ENCODE assay signal across 1 cellular context in the genomic region with DNA sequence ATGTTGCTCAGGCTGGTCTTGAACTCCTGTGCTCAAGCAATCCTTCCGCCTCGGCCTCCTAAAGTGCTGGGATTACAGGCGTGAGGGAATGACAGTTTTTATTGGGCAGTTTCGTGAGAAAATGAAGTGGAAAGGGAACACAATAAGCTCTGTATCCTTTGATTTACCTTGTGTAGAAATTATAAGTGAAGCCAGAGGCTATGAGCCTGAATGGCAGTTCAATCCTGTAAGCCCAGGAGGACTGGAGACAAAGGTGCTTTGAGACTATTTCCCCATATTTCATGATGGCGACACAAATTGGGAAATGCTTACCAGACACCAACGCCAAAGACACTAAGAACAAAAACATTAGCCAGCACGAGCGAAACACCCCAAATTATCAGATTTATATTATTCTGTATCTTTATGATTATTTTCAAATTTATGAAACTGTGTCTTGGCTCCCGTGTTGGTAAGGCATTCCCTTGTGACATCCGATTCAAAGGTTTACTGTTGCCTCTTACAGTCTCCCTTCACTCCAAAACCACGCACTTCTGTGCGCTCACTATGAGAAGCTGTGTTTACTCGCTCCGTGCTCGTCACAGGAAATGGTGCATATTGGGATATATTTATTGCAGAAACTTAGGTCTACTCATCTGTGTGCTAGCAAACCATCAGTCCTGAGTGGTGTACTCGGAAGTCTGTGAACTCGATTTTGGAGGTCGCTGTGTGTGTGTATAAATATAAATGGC.
TF ChIP-seq lines count a peak whose summit lies in the region.

No MANE protein-coding gene starts in this region.

TF ChIP-seq in GM23338, 12 proteins besides CTCF, POLR2A, EP300 and RAD21 (continued from another document):
- TF ChIP-seq, protein P1, sequence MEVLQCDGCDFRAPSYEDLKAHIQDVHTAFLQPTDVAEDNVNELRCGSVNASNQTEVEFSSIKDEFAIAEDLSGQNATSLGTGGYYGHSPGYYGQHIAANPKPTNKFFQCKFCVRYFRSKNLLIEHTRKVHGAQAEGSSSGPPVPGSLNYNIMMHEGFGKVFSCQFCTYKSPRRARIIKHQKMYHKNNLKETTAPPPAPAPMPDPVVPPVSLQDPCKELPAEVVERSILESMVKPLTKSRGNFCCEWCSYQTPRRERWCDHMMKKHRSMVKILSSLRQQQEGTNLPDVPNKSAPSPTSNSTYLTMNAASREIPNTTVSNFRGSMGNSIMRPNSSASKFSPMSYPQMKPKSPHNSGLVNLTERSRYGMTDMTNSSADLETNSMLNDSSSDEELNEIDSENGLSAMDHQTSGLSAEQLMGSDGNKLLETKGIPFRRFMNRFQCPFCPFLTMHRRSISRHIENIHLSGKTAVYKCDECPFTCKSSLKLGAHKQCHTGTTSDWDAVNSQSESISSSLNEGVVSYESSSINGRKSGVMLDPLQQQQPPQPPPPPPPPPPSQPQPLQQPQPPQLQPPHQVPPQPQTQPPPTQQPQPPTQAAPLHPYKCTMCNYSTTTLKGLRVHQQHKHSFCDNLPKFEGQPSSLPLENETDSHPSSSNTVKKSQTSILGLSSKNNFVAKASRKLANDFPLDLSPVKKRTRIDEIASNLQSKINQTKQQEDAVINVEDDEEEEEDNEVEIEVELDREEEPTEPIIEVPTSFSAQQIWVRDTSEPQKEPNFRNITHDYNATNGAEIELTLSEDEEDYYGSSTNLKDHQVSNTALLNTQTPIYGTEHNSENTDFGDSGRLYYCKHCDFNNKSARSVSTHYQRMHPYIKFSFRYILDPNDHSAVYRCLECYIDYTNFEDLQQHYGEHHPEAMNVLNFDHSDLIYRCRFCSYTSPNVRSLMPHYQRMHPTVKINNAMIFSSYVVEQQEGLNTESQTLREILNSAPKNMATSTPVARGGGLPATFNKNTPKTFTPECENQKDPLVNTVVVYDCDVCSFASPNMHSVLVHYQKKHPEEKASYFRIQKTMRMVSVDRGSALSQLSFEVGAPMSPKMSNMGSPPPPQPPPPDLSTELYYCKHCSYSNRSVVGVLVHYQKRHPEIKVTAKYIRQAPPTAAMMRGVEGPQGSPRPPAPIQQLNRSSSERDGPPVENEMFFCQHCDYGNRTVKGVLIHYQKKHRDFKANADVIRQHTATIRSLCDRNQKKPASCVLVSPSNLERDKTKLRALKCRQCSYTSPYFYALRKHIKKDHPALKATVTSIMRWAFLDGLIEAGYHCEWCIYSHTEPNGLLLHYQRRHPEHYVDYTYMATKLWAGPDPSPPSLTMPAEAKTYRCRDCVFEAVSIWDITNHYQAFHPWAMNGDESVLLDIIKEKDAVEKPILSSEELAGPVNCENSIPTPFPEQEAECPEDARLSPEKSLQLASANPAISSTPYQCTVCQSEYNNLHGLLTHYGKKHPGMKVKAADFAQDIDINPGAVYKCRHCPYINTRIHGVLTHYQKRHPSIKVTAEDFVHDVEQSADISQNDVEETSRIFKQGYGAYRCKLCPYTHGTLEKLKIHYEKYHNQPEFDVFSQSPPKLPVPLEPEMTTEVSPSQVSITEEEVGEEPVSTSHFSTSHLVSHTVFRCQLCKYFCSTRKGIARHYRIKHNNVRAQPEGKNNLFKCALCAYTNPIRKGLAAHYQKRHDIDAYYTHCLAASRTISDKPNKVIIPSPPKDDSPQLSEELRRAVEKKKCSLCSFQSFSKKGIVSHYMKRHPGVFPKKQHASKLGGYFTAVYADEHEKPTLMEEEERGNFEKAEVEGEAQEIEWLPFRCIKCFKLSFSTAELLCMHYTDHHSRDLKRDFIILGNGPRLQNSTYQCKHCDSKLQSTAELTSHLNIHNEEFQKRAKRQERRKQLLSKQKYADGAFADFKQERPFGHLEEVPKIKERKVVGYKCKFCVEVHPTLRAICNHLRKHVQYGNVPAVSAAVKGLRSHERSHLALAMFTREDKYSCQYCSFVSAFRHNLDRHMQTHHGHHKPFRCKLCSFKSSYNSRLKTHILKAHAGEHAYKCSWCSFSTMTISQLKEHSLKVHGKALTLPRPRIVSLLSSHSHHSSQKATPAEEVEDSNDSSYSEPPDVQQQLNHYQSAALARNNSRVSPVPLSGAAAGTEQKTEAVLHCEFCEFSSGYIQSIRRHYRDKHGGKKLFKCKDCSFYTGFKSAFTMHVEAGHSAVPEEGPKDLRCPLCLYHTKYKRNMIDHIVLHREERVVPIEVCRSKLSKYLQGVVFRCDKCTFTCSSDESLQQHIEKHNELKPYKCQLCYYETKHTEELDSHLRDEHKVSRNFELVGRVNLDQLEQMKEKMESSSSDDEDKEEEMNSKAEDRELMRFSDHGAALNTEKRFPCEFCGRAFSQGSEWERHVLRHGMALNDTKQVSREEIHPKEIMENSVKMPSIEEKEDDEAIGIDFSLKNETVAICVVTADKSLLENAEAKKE (CRISPR knock-in tag; IDR thresholded peaks at IDR 0.05): no peak
- TF ChIP-seq, protein P2, sequence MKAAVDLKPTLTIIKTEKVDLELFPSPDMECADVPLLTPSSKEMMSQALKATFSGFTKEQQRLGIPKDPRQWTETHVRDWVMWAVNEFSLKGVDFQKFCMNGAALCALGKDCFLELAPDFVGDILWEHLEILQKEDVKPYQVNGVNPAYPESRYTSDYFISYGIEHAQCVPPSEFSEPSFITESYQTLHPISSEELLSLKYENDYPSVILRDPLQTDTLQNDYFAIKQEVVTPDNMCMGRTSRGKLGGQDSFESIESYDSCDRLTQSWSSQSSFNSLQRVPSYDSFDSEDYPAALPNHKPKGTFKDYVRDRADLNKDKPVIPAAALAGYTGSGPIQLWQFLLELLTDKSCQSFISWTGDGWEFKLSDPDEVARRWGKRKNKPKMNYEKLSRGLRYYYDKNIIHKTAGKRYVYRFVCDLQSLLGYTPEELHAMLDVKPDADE (IDR thresholded peaks at IDR 0.05): no peak
- no peak for TF ChIP-seq EZH2 (IDR thresholded peaks at IDR 0.05; ENCODE audit: low read depth, unreplicated experiment)
- TF ChIP-seq, protein P3, sequence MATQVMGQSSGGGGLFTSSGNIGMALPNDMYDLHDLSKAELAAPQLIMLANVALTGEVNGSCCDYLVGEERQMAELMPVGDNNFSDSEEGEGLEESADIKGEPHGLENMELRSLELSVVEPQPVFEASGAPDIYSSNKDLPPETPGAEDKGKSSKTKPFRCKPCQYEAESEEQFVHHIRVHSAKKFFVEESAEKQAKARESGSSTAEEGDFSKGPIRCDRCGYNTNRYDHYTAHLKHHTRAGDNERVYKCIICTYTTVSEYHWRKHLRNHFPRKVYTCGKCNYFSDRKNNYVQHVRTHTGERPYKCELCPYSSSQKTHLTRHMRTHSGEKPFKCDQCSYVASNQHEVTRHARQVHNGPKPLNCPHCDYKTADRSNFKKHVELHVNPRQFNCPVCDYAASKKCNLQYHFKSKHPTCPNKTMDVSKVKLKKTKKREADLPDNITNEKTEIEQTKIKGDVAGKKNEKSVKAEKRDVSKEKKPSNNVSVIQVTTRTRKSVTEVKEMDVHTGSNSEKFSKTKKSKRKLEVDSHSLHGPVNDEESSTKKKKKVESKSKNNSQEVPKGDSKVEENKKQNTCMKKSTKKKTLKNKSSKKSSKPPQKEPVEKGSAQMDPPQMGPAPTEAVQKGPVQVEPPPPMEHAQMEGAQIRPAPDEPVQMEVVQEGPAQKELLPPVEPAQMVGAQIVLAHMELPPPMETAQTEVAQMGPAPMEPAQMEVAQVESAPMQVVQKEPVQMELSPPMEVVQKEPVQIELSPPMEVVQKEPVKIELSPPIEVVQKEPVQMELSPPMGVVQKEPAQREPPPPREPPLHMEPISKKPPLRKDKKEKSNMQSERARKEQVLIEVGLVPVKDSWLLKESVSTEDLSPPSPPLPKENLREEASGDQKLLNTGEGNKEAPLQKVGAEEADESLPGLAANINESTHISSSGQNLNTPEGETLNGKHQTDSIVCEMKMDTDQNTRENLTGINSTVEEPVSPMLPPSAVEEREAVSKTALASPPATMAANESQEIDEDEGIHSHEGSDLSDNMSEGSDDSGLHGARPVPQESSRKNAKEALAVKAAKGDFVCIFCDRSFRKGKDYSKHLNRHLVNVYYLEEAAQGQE (IDR thresholded peaks at IDR 0.05; ENCODE audit: unreplicated experiment): no peak
TF ChIP-seq in GM23338: peak in this region for 0.
